Comparison of ENCODE assay signal across 1 cellular context in genomic region chr5:151020304-151021031, GRCh38.
TF ChIP-seq lines count a peak whose summit lies in the region.

Gene GPX3 (plus strand): TSS chr5:151020591. CDS start chr5:151020655, 64 bp downstream.

TF ChIP-seq in HEK293, 187 proteins besides CTCF, POLR2A, EP300 and RAD21 (continued from another document):
- TF ChIP-seq ZNF600 (tag by site-specific recombination; IDR thresholded peaks at IDR 0.05) = no peak
- no peak for TF ChIP-seq ZNF513 (tag by site-specific recombination; IDR thresholded peaks at IDR 0.05)
- peak; percentile 47; the same call in 1 of the 2 replicates for TF ChIP-seq BCL11A (tag by site-specific recombination; IDR thresholded peaks at IDR 0.05; ENCODE audit: low read depth)
- no peak for TF ChIP-seq ZNF521 (tag by site-specific recombination; IDR thresholded peaks at IDR 0.05)
- no peak for TF ChIP-seq ZNF394 (tag by site-specific recombination; IDR thresholded peaks at IDR 0.05; ENCODE audit: borderline replicate concordance)
- TF ChIP-seq PATZ1 (tag by site-specific recombination; IDR thresholded peaks at IDR 0.05) = peak; percentile 87
- TF ChIP-seq KLF16 (tag by site-specific recombination; IDR thresholded peaks at IDR 0.05) = no peak
- TF ChIP-seq ZNF112 (tag by site-specific recombination; IDR thresholded peaks at IDR 0.05) = no peak
- TF ChIP-seq ZBTB49 (tag by site-specific recombination; IDR thresholded peaks at IDR 0.05; ENCODE audit: low read depth) = no peak
- no peak for TF ChIP-seq ZNF423 (tag by site-specific recombination; IDR thresholded peaks at IDR 0.05)
- no peak for TF ChIP-seq ZNF354C (tag by site-specific recombination; IDR thresholded peaks at IDR 0.05; ENCODE audit: borderline replicate concordance, low read depth)
- no peak for TF ChIP-seq ZSCAN23 (tag by site-specific recombination; IDR thresholded peaks at IDR 0.05)
- TF ChIP-seq ZNF510 (tag by site-specific recombination; IDR thresholded peaks at IDR 0.05; ENCODE audit: insufficient replicate concordance) = no peak
- no peak for TF ChIP-seq ZNF19 (tag by site-specific recombination; IDR thresholded peaks at IDR 0.05; ENCODE audit: low read depth)
- no peak for TF ChIP-seq ZFP37 (tag by site-specific recombination; IDR thresholded peaks at IDR 0.05)
- TF ChIP-seq ZNF175 (tag by site-specific recombination; IDR thresholded peaks at IDR 0.05) = no peak
- TF ChIP-seq EGR2 (tag by site-specific recombination; IDR thresholded peaks at IDR 0.05; ENCODE audit: low read depth) = peak; percentile 12; the same call in 1 of the 2 replicates
- TF ChIP-seq ZSCAN16 (tag by site-specific recombination; IDR thresholded peaks at IDR 0.05) = no peak
- TF ChIP-seq MYNN (tag by site-specific recombination; IDR thresholded peaks at IDR 0.05; ENCODE audit: borderline replicate concordance) = no peak
- TF ChIP-seq ZNF26 (tag by site-specific recombination; IDR thresholded peaks at IDR 0.05) = no peak
- peak; percentile 50 for TF ChIP-seq ZNF341 (tag by site-specific recombination; IDR thresholded peaks at IDR 0.05; ENCODE audit: low read depth)
- no peak for TF ChIP-seq ZNF449 (tag by site-specific recombination; IDR thresholded peaks at IDR 0.05)
- TF ChIP-seq ZNF645 (tag by site-specific recombination; IDR thresholded peaks at IDR 0.05) = no peak
- TF ChIP-seq BCL6B (tag by site-specific recombination; IDR thresholded peaks at IDR 0.05) = no peak
- no peak for TF ChIP-seq ZNF10 (tag by site-specific recombination; IDR thresholded peaks at IDR 0.05)
- no peak for TF ChIP-seq ZNF704 (tag by site-specific recombination; IDR thresholded peaks at IDR 0.05)
- no peak for TF ChIP-seq ZNF549 (tag by site-specific recombination; IDR thresholded peaks at IDR 0.05)
- no peak for TF ChIP-seq ZNF16 (tag by site-specific recombination; IDR thresholded peaks at IDR 0.05; ENCODE audit: low read depth)
- TF ChIP-seq OSR2 (tag by site-specific recombination; IDR thresholded peaks at IDR 0.05) = no peak
- no peak for TF ChIP-seq ZNF350 (tag by site-specific recombination; IDR thresholded peaks at IDR 0.05)
- TF ChIP-seq ZNF302 (tag by site-specific recombination; IDR thresholded peaks at IDR 0.05; ENCODE audit: low read depth) = no peak
- TF ChIP-seq ZNF473 (tag by site-specific recombination; IDR thresholded peaks at IDR 0.05) = no peak
- no peak for TF ChIP-seq ZNF426 (tag by site-specific recombination; IDR thresholded peaks at IDR 0.05)
- no peak for TF ChIP-seq ZNF157 (tag by site-specific recombination; IDR thresholded peaks at IDR 0.05)
- no peak for TF ChIP-seq PRDM10 (tag by site-specific recombination; IDR thresholded peaks at IDR 0.05)
